8 cellular contexts compared by ENCODE assay signal in genomic region chr12:49061157-49061650, GRCh38. TPM values are rescaled to one million over a fixed set of nuclear protein-coding genes. Genes with fewer than 3 reads are reported as not detected.
DNase-seq lines count a peak whose midpoint lies in the region; ATAC-seq and TF ChIP-seq lines count a peak whose summit lies in the region.

No MANE protein-coding gene starts in this region.

- H3K4me3 ChIP-seq in heart right ventricle (peak overlapping the region; percentile 74 to 99 (median 97)), body of pancreas (peak overlapping the region; percentile 72 to 87), aorta (ENCODE audit: low read length in 2 of 2) (peak overlapping the region; percentile 22 to 92)

- intact Hi-C loops in heart right ventricle (cut with DNase I) (loop anchor here in 9 of 10 donors (2.0 to 10.0 kb wide), 9 partner anchors 61 to 506 kb away; partner anchors contain the start of genes MCRS1 (in 1 of the 9), TUBA1A (in 1 of the 9) and TUBA1B (in 1 of the 9)), cardiac septum (cut with DNase I) (loop anchor here (2.0 kb wide), 1 partner anchor 70 kb away; the partner anchor contains the start of gene TUBA1B), body of pancreas (cut with DNase I) (no loop called here), aorta (cut with DNase I) (loop anchor here in 1 of 2 donors (5.0 kb wide), 2 partner anchors 71 to 176 kb away; partner anchors contain the start of gene TUBA1B)

- H3K27me3 ChIP-seq in heart right ventricle (no peaks in the 10 kb centered on the region), body of pancreas (no peaks in the 10 kb centered on the region), aorta (ENCODE audit: control insufficient read depth in 1 of 2, insufficient read depth in 2 of 2, low read length in 1 of 2) (no peaks in the 10 kb centered on the region)

- 7 to 11% methylated on average over 14 to 16 of the region's 16 CpGs for WGBS in heart right ventricle, 2 donors
- WGBS in body of pancreas, 2 donors = 4 to 6% methylated on average over 16 of the region's 16 CpGs
- 5% methylated on average over 16 of the region's 16 CpGs for WGBS in aorta, 2 donors

- TF ChIP-seq POLR2A in body of pancreas (IDR thresholded peaks at IDR 0.05) = no peak

- H3K9me3 ChIP-seq in heart right ventricle = no peaks in the 10 kb centered on the region
- H3K9me3 ChIP-seq in body of pancreas = no peaks in the 10 kb centered on the region
- no peaks in the 10 kb centered on the region for H3K9me3 ChIP-seq in aorta (ENCODE audit: control insufficient read depth, low read length)

- H3K4me1 ChIP-seq in heart right ventricle = peaks cover 16 to 44% (median 35%) of the 10 kb centered on the region in 9 donors
- peaks cover 32% of the 10 kb centered on the region for H3K4me1 ChIP-seq in body of pancreas
- H3K4me1 ChIP-seq in aorta (ENCODE audit: control insufficient read depth in 1 of 2, insufficient read depth in 2 of 2, low read length in 2 of 2) = no peaks in the 10 kb centered on the region

- TF ChIP-seq CTCF in heart right ventricle (IDR thresholded peaks at IDR 0.05) (no peak), body of pancreas (IDR thresholded peaks at IDR 0.05) (no peak)

- H3K36me3 Mint-ChIP-seq in memory B cell = no peaks in the 10 kb centered on the region

- H3K27ac ChIP-seq in heart right ventricle = peak overlapping the region in 9 of 10 donors; percentile 95 to 100 (median 99)
- H3K27ac ChIP-seq in body of pancreas = peak overlapping the region; percentile 84 to 97 (median 95)
- H3K27ac ChIP-seq in aorta (ENCODE audit: low read depth in 1 of 2, low read length in 2 of 2) = peak overlapping the region in 1 of 2 donors; percentile 9

- DNase-seq in heart right ventricle = no peak
- no peak for DNase-seq in cardiac septum (ENCODE audit: low spot score)
- no peak for DNase-seq in body of pancreas
- DNase-seq in memory B cell (ENCODE audit: low spot score in 2 of 2) = no peak
- no peak for DNase-seq in aorta

- H3K4me3 Mint-ChIP-seq in memory B cell = peak overlapping the region; percentile 90

- H3K9me3 Mint-ChIP-seq in memory B cell = no peaks in the 10 kb centered on the region

- peaks cover 41% of the 10 kb centered on the region for H3K4me1 Mint-ChIP-seq in memory B cell

- H3K27ac Mint-ChIP-seq in memory B cell = peak overlapping the region; percentile 90

- ATAC-seq in heart right ventricle (no peak), body of pancreas (no peak), memory B cell (ENCODE audit: low read depth) (no peak), aorta (ENCODE audit: low FRiP score) (peak; percentile 1), HG03457 (IDR thresholded peaks at IDR 0.05; ENCODE audit: unreplicated experiment) (no peak), GM18511 (IDR thresholded peaks at IDR 0.05; ENCODE audit: unreplicated experiment) (no peak), GM19452 (IDR thresholded peaks at IDR 0.05; ENCODE audit: unreplicated experiment) (no peak)

- H3K27me3 Mint-ChIP-seq in memory B cell = no peaks in the 10 kb centered on the region

- H3K36me3 ChIP-seq in heart right ventricle = no peaks in the 10 kb centered on the region
- no peaks in the 10 kb centered on the region for H3K36me3 ChIP-seq in body of pancreas (replicated peaks in 1 of 2; ENCODE audit: insufficient read depth in 1 of 2, low read depth in 2 of 2)
- H3K36me3 ChIP-seq in aorta (ENCODE audit: control insufficient read depth in 1 of 2, insufficient read depth in 2 of 2, low read length in 1 of 2) = no peaks in the 10 kb centered on the region

RNA-seq across cellular contexts. Expression of gene KMT2D, which starts 0.6 kb away (rescaled TPM):
- total RNA-seq in heart right ventricle (10 to 100 TPM; 32.6 to 65.3 (median 54.2) TPM), cardiac septum (63.8 TPM), body of pancreas (10 to 100 TPM; 38.4 to 51.1 TPM), aorta (10 to 100 TPM; 88.6 to 97.4 TPM)
- polyA plus RNA-seq in heart right ventricle (10 to 100 TPM in 1 of 2 donors, 1 to 10 TPM in 1; 9.6 to 60.6 TPM), aorta (10 to 100 TPM; 11.5 to 14.4 TPM)

RNA-seq across cellular contexts. Expression of gene RHEBL1, which starts 8.6 kb away (rescaled TPM):
- total RNA-seq in heart right ventricle (1 to 10 TPM in 2 of 10 donors, under 1 TPM in 6, not detected in 2; 0.23 to 1.9 (median 0.41) TPM), cardiac septum (0.38 TPM), body of pancreas (not detected), aorta (1 to 10 TPM in 1 of 2 donors, under 1 TPM in 1; 0.55 to 1.1 TPM)
- polyA plus RNA-seq in heart right ventricle (under 1 TPM; 0.43 to 0.73 TPM), aorta (1 to 10 TPM; 1.3 to 2.4 TPM)

RNA-seq across cellular contexts. Expression of gene DHH, which starts 33.4 kb away (rescaled TPM):
- total RNA-seq in heart right ventricle (1 to 10 TPM in 2 of 10 donors, under 1 TPM in 8; 0.32 to 1.6 (median 0.74) TPM), cardiac septum (1.6 TPM), body of pancreas (not detected), aorta (1 to 10 TPM; 1.3 to 3.6 TPM)
- polyA plus RNA-seq in heart right ventricle (1 to 10 TPM in 1 of 2 donors, under 1 TPM in 1; 0.37 to 1.2 TPM), aorta (under 1 TPM in 1 of 2 donors, not detected in 1; 0.33 TPM)

RNA-seq across cellular contexts. Expression of gene PRKAG1, which starts 42.6 kb away (rescaled TPM):
- total RNA-seq in heart right ventricle (100 to 1,000 TPM in 5 of 10 donors, 10 to 100 TPM in 5; 79.4 to 110 (median 100) TPM), cardiac septum (80.4 TPM), body of pancreas (10 to 100 TPM; 25.4 to 26.4 TPM), aorta (10 to 100 TPM; 44.8 to 50.6 TPM)
- polyA plus RNA-seq in heart right ventricle (10 to 100 TPM; 71.0 to 77.5 TPM), aorta (10 to 100 TPM; 48.0 to 57.1 TPM)

RNA-seq across cellular contexts. Expression of gene LMBR1L, which starts 49.4 kb away (rescaled TPM):
- total RNA-seq in heart right ventricle = 10 to 100 TPM; 21.5 to 51.8 (median 30.8) TPM
- polyA plus RNA-seq in heart right ventricle = 10 to 100 TPM; 24.8 to 47.0 TPM
- 33.3 TPM for total RNA-seq in cardiac septum
- 10 to 100 TPM; 40.7 to 53.7 TPM for total RNA-seq in body of pancreas
- total RNA-seq in aorta = 100 to 1,000 TPM in 1 of 2 donors, 10 to 100 TPM in 1; 69.2 to 104 TPM
- 100 to 1,000 TPM in 1 of 2 donors, 1 to 10 TPM in 1; 5.6 to 160 TPM for polyA plus RNA-seq in aorta
